ENCODE assay signal across 1 cellular context in genomic region chr12:71661977-71662522, GRCh38.
TF ChIP-seq lines count a peak whose summit lies in the region.

No MANE protein-coding gene starts in this region.

TF ChIP-seq in GM12878, 131 proteins besides CTCF, POLR2A, EP300 and RAD21:
- TF ChIP-seq HDAC2 (IDR thresholded peaks at IDR 0.05) (no peak), NKRF (conservative IDR thresholded peaks at IDR 0.05) (no peak), RBBP5 (conservative IDR thresholded peaks at IDR 0.05) (no peak), REST (IDR thresholded peaks at IDR 0.05; ENCODE audit: low read depth, low read length) (no peak), RUNX3 (IDR thresholded peaks at IDR 0.05; ENCODE audit: low read length) (no peak), JUND (IDR thresholded peaks at IDR 0.05; ENCODE audit: low read depth, low read length) (no peak), ZNF687 (IDR thresholded peaks at IDR 0.05) (no peak), SMARCA5 (IDR thresholded peaks at IDR 0.05) (no peak), RB1 (IDR thresholded peaks at IDR 0.05; ENCODE audit: borderline replicate concordance) (no peak), CREM (IDR thresholded peaks at IDR 0.05; ENCODE audit: low read depth) (no peak), ATF3 (IDR thresholded peaks at IDR 0.05; ENCODE audit: borderline replicate concordance, extremely low read depth, low read depth, low read length) (no peak)
